In genomic region chrX:49199906-49200771, GRCh38 we compare ENCODE assay signal across 8 cellular contexts. TPM values are rescaled to one million over a fixed set of nuclear protein-coding genes. Genes with fewer than 3 reads are reported as not detected.
DNase-seq lines count a peak whose midpoint lies in the region; ATAC-seq, FAIRE-seq and TF ChIP-seq lines count a peak whose summit lies in the region.

Gene SYP (minus strand): TSS chrX:49200193. CDS start chrX:49200186, 7 bp downstream.

- H4K20me1 ChIP-seq in neural cell (ENCODE audit: insufficient read depth) = no peaks in the 10 kb centered on the region

- peak within 1 kb of the TSS; percentile 85 for H3K27ac ChIP-seq in neural cell (ENCODE audit: low read length)

- peaks cover 33% of the 10 kb centered on the region for H3K36me3 Mint-ChIP-seq in activated T-helper 17 cell treated with anti-CD3 and anti-CD28 coated beads, Interleukin-2, amount 50 U/mL, for 72 hours (ENCODE audit: low read depth)

- H3K79me2 ChIP-seq in neural cell (replicated peaks; ENCODE audit: insufficient read depth, low read length) = peaks cover 9% of the 10 kb centered on the region

- no peaks in the 10 kb centered on the region for H3K9me2 ChIP-seq in neural cell (ENCODE audit: insufficient read depth, low read length)

- no peaks in the 10 kb centered on the region for H3K27me3 ChIP-seq in neural cell (ENCODE audit: insufficient read depth, low read depth, low read length)

- FAIRE-seq in RCC 7860 (lab: Jason Lieb, UNC) = no peak

- H3K9me3 ChIP-seq in neural cell (ENCODE audit: low read length) = no peaks in the 10 kb centered on the region

- H2AFZ ChIP-seq in neural cell (ENCODE audit: low read depth, low read length) = peak within 1 kb of the TSS; percentile 56

- peak within 1 kb of the TSS; percentile 69 for H3K27ac Mint-ChIP-seq in activated T-helper 17 cell treated with anti-CD3 and anti-CD28 coated beads, Interleukin-2, amount 50 U/mL, for 72 hours

- no peaks in the 10 kb centered on the region for H3F3A ChIP-seq in neural cell (ENCODE audit: insufficient read depth, low read length, poor library complexity, severe bottlenecking)

- peak; percentile 93 for ATAC-seq in GM21576 (IDR thresholded peaks at IDR 0.05; ENCODE audit: unreplicated experiment)
- ATAC-seq in activated T-helper 17 cell treated with anti-CD3 and anti-CD28 coated beads, Interleukin-2, amount 50 U/mL, for 72 hours (replicated peaks) = peak; percentile 96
- peak; percentile 96 for ATAC-seq in stimulated activated naive CD8-positive, alpha-beta T cell treated with anti-CD3 and anti-CD28 coated beads, Interleukin-15, Interleukin-2, amounts not matched to agents 100 U/mL and 50 U/mL, for 24 hours

- peak within 1 kb of the TSS; percentile 76 for H3K4me2 ChIP-seq in neural cell (ENCODE audit: low read length)

- DNase-seq in DMS79 (lab: John Stamatoyannopoulos, UW) (peak; percentile 47), RCC 7860 (ENCODE audit: low spot score) (peak; percentile 65), fibroblast of pulmonary artery (ENCODE audit: low read depth) (peak; percentile 88)
- DNase-seq in stimulated activated naive CD8-positive, alpha-beta T cell treated with anti-CD3 and anti-CD28 coated beads, Interleukin-15, Interleukin-2, amounts not matched to agents 100 U/mL and 50 U/mL, for 24 hours = peak; percentile 88

- no peaks in the 10 kb centered on the region for H3K36me3 ChIP-seq in neural cell (ENCODE audit: insufficient read depth, low read length)

- TF ChIP-seq EP300 in Ishikawa (IDR thresholded peaks at IDR 0.05; ENCODE audit: borderline replicate concordance) (peak; percentile 85), neural cell (conservative IDR thresholded peaks at IDR 0.05; ENCODE audit: poor library complexity, severe bottlenecking) (peak; percentile 99)

- no peaks in the 10 kb centered on the region for H3K27me3 Mint-ChIP-seq in activated T-helper 17 cell treated with anti-CD3 and anti-CD28 coated beads, Interleukin-2, amount 50 U/mL, for 72 hours

- TF ChIP-seq CTCF in fibroblast of pulmonary artery (IDR thresholded peaks at IDR 0.05; ENCODE audit: low read length, missing control alignments) = no peak
- no peak for TF ChIP-seq CTCF in neural cell (IDR thresholded peaks at IDR 0.05; ENCODE audit: poor library complexity, severe bottlenecking)

- TF ChIP-seq RAD21 in Ishikawa (IDR thresholded peaks at IDR 0.05; ENCODE audit: low read depth) (no peak), neural cell (conservative IDR thresholded peaks at IDR 0.05) (peak; percentile 38)

- H3K9ac ChIP-seq in neural cell (ENCODE audit: low read length) = peak within 1 kb of the TSS; percentile 93

- no peaks in the 10 kb centered on the region for H3K9me3 Mint-ChIP-seq in activated T-helper 17 cell treated with anti-CD3 and anti-CD28 coated beads, Interleukin-2, amount 50 U/mL, for 72 hours

- H3K4me1 Mint-ChIP-seq in activated T-helper 17 cell treated with anti-CD3 and anti-CD28 coated beads, Interleukin-2, amount 50 U/mL, for 72 hours = peaks cover 9% of the 10 kb centered on the region

- H3K4me3 Mint-ChIP-seq in activated T-helper 17 cell treated with anti-CD3 and anti-CD28 coated beads, Interleukin-2, amount 50 U/mL, for 72 hours = peak within 1 kb of the TSS; percentile 74

- H3K4me3 ChIP-seq in fibroblast of pulmonary artery (replicated peaks; ENCODE audit: low read depth, low read length) = peak within 1 kb of the TSS; percentile 25
- peak within 1 kb of the TSS; percentile 81 for H3K4me3 ChIP-seq in neural cell (ENCODE audit: low read length)

TF ChIP-seq in Ishikawa, 13 proteins besides CTCF, POLR2A, EP300 and RAD21 (continues in another document):
- no peak for TF ChIP-seq ZBTB7A (IDR thresholded peaks at IDR 0.05; ENCODE audit: low read depth)
- peak; percentile 78 for TF ChIP-seq MAX (IDR thresholded peaks at IDR 0.05)
- no peak for TF ChIP-seq FOXM1 (IDR thresholded peaks at IDR 0.05; ENCODE audit: borderline replicate concordance, low read depth)
- TF ChIP-seq, protein P1, sequence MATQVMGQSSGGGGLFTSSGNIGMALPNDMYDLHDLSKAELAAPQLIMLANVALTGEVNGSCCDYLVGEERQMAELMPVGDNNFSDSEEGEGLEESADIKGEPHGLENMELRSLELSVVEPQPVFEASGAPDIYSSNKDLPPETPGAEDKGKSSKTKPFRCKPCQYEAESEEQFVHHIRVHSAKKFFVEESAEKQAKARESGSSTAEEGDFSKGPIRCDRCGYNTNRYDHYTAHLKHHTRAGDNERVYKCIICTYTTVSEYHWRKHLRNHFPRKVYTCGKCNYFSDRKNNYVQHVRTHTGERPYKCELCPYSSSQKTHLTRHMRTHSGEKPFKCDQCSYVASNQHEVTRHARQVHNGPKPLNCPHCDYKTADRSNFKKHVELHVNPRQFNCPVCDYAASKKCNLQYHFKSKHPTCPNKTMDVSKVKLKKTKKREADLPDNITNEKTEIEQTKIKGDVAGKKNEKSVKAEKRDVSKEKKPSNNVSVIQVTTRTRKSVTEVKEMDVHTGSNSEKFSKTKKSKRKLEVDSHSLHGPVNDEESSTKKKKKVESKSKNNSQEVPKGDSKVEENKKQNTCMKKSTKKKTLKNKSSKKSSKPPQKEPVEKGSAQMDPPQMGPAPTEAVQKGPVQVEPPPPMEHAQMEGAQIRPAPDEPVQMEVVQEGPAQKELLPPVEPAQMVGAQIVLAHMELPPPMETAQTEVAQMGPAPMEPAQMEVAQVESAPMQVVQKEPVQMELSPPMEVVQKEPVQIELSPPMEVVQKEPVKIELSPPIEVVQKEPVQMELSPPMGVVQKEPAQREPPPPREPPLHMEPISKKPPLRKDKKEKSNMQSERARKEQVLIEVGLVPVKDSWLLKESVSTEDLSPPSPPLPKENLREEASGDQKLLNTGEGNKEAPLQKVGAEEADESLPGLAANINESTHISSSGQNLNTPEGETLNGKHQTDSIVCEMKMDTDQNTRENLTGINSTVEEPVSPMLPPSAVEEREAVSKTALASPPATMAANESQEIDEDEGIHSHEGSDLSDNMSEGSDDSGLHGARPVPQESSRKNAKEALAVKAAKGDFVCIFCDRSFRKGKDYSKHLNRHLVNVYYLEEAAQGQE (IDR thresholded peaks at IDR 0.05; ENCODE audit: low read depth) = peak; percentile 93
- peak; percentile 40; the same call in 1 of the 2 replicates for TF ChIP-seq EGR1 (IDR thresholded peaks at IDR 0.05)
- no peak; the same call in 1 of the 2 replicates for TF ChIP-seq TCF12 (IDR thresholded peaks at IDR 0.05; ENCODE audit: low read depth)
- peak; percentile 83 for TF ChIP-seq YY1 (IDR thresholded peaks at IDR 0.05; ENCODE audit: low read depth)
- peak; percentile 66; the same call in 1 of the 2 replicates for TF ChIP-seq TAF1 (IDR thresholded peaks at IDR 0.05; ENCODE audit: low read depth)

TF ChIP-seq in neural cell, 6 proteins besides CTCF, POLR2A, EP300 and RAD21:
- no peak for TF ChIP-seq SMC3 (conservative IDR thresholded peaks at IDR 0.05; ENCODE audit: poor library complexity)
- TF ChIP-seq POLR2AphosphoS5 (IDR thresholded peaks at IDR 0.05) = peak; percentile 97
- TF ChIP-seq EZH2 (IDR thresholded peaks at IDR 0.05; ENCODE audit: borderline replicate concordance, insufficient read depth, low read length, poor library complexity, severe bottlenecking) = no peak
- TF ChIP-seq TAF1 (IDR thresholded peaks at IDR 0.05; ENCODE audit: low read depth) = peak; percentile 83
- TF ChIP-seq MXI1 (conservative IDR thresholded peaks at IDR 0.05; ENCODE audit: poor library complexity, severe bottlenecking) = peak; percentile 60
- TF ChIP-seq, protein P1 (IDR thresholded peaks at IDR 0.05; ENCODE audit: borderline replicate concordance) = peak; percentile 91

RNA-seq across cellular contexts. Expression of gene SYP, which starts in this region (rescaled TPM):
- 10 to 100 TPM; 16.6 to 53.4 TPM for total RNA-seq in activated T-helper 17 cell treated with anti-CD3 and anti-CD28 coated beads, Interleukin-2, amount 50 U/mL, for 72 hours
- 240 and 281 TPM in 2 replicates for polyA plus RNA-seq in neural cell
- 149 and 163 TPM in 2 replicates for polyA minus RNA-seq in neural cell

Comparison
In these comparisons a context has a peak if more than half of its experiments do, and no peak if none do; other contexts are left out.
1. Peak in every context shown above with its lines: DNase-seq, ATAC-seq, H3K4me3 ChIP-seq and H3K27ac ChIP-seq.